In the genomic region with DNA sequence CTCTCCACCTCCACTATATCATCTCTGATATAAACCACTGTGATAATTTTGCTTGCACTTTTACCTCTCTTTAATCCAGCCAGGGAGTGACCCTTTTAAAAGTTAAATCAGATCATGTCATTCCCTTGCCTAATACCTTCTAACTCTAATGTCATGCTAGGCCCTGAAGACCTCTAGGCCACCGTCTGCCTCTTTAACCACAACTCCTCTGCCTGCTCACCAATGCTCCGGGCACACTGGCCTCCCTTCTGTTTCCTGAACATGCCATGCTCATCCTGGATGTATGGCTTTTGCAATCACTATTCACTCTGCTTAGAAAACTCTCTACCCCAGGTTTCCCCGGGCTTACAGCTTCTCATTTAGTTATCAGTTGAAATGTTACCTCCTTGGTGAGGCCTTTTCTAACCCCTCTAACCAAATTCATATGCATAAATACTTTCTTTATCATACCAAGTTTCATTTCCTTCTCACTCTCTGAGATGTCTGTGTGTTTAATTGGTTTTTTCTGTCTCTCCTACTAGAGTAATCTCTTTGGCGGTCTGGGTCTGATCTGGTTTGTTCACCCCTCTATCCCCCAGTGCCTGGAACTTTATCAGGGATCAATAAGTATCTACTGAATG, we compare ENCODE assay signal across 19 cellular contexts.
DNase-seq lines count a peak whose midpoint lies in the region; ATAC-seq lines count a peak whose summit lies in the region.
"Had no signal": no experiment of that assay in that cellular context is flagged by ENCODE, and none has a peak within 500 bp of the region (broad histone marks: within the 10 kb centered on the region; RNA-seq: fewer than 3 reads in every experiment).

No MANE protein-coding gene starts in this region.

- H3K4me3 Mint-ChIP-seq in activated naive CD4-positive, alpha-beta T cell treated with anti-CD3 and anti-CD28 coated beads for 36 hours: no peak overlapping the region
- H3K4me3 Mint-ChIP-seq in activated CD8-positive, alpha-beta T cell treated with anti-CD3 and anti-CD28 coated beads, Interleukin-2, amount 10 ng/mL, durations not matched to agents 7 days and 5 days: no peak overlapping the region
- no peak overlapping the region for H3K4me3 Mint-ChIP-seq in stimulated activated naive CD8-positive, alpha-beta T cell treated with anti-CD3 and anti-CD28 coated beads, Interleukin-15, Interleukin-2, amounts not matched to agents 100 ng/mL and 50 ng/mL, for 24 hours
- H3K4me3 Mint-ChIP-seq: CD14-positive monocyte, endodermal cell had no signal

- H3K4me1 Mint-ChIP-seq in activated naive CD4-positive, alpha-beta T cell treated with anti-CD3 and anti-CD28 coated beads for 36 hours (ENCODE audit: low read depth): peaks cover 55% of the 10 kb centered on the region
- H3K4me1 Mint-ChIP-seq in activated CD8-positive, alpha-beta T cell treated with anti-CD3 and anti-CD28 coated beads, Interleukin-2, amount 10 ng/mL, durations not matched to agents 7 days and 5 days (ENCODE audit: low read depth): peaks cover 57% of the 10 kb centered on the region
- H3K4me1 Mint-ChIP-seq in stimulated activated naive CD8-positive, alpha-beta T cell treated with anti-CD3 and anti-CD28 coated beads, Interleukin-15, Interleukin-2, amounts not matched to agents 100 ng/mL and 50 ng/mL, for 24 hours (ENCODE audit: low read depth): peaks cover 41% of the 10 kb centered on the region
- H3K4me1 Mint-ChIP-seq: endodermal cell had no signal

- H3K27me3 Mint-ChIP-seq in activated naive CD4-positive, alpha-beta T cell treated with anti-CD3 and anti-CD28 coated beads for 36 hours (ENCODE audit: low read depth): no peaks in the 10 kb centered on the region
- H3K27me3 Mint-ChIP-seq in activated CD8-positive, alpha-beta T cell treated with anti-CD3 and anti-CD28 coated beads, Interleukin-2, amount 10 ng/mL, durations not matched to agents 7 days and 5 days (ENCODE audit: low read depth): peaks cover 2% of the 10 kb centered on the region
- H3K27me3 Mint-ChIP-seq in stimulated activated naive CD8-positive, alpha-beta T cell treated with anti-CD3 and anti-CD28 coated beads, Interleukin-15, Interleukin-2, amounts not matched to agents 100 ng/mL and 50 ng/mL, for 24 hours: peaks cover 10% of the 10 kb centered on the region

- H3K9me3 Mint-ChIP-seq in activated naive CD4-positive, alpha-beta T cell treated with anti-CD3 and anti-CD28 coated beads for 36 hours: no peaks in the 10 kb centered on the region
- H3K9me3 Mint-ChIP-seq in activated CD8-positive, alpha-beta T cell treated with anti-CD3 and anti-CD28 coated beads, Interleukin-2, amount 10 ng/mL, durations not matched to agents 7 days and 5 days (ENCODE audit: insufficient read depth): peaks cover 15% of the 10 kb centered on the region
- H3K9me3 Mint-ChIP-seq in stimulated activated naive CD8-positive, alpha-beta T cell treated with anti-CD3 and anti-CD28 coated beads, Interleukin-15, Interleukin-2, amounts not matched to agents 100 ng/mL and 50 ng/mL, for 24 hours: no peaks in the 10 kb centered on the region
- H3K9me3 Mint-ChIP-seq: CD14-positive monocyte, endodermal cell had no signal

- intact Hi-C loops in activated naive CD4-positive, alpha-beta T cell treated with anti-CD3 and anti-CD28 coated beads for 36 hours (cut with micrococcal nuclease): no loop called here

- H3K27ac ChIP-seq in KOPT-K1 (ENCODE audit: low read depth, low read length, poor library complexity, severe bottlenecking): peak overlapping the region; percentile 43
- H3K27ac ChIP-seq: lower lobe of right lung, right atrium auricular region, RWPE1, stomach, upper lobe of right lung had no signal

- no peaks in the 10 kb centered on the region for H3K36me3 ChIP-seq in KOPT-K1 (ENCODE audit: insufficient read depth, low read length)
- H3K36me3 ChIP-seq: lower lobe of right lung, right atrium auricular region, stomach, upper lobe of right lung had no signal

- no peak for ATAC-seq in activated CD8-positive, alpha-beta T cell treated with anti-CD3 and anti-CD28 coated beads, Interleukin-2, amount 10 ng/mL, durations not matched to agents 7 days and 5 days
- ATAC-seq in HG02623 (IDR thresholded peaks at IDR 0.05; ENCODE audit: unreplicated experiment): no peak
- ATAC-seq: lower lobe of right lung, upper lobe of right lung had no signal

- POLR2A ChIA-PET in activated CD8-positive, alpha-beta T cell treated with anti-CD3 and anti-CD28 coated beads, Interleukin-2, amount 10 ng/mL, durations not matched to agents 7 days and 5 days (lab: Charles Lee): no interaction called here

- DNase-seq in activated naive CD4-positive, alpha-beta T cell treated with anti-CD3 and anti-CD28 coated beads for 36 hours: no peak
- DNase-seq in activated naive CD4-positive, alpha-beta T cell treated with Interleukin-2 at 50 U/mL for 16 hours: no peak
- DNase-seq in activated CD8-positive, alpha-beta T cell treated with anti-CD3 and anti-CD28 coated beads, Interleukin-2, amount 10 ng/mL, durations not matched to agents 7 days and 5 days: no peak
- DNase-seq in NCI-H510A treated with DMSO at 0.1 percent for 48 hours (lab: John Stamatoyannopoulos, UW): no peak
- no peak for DNase-seq in activated effector memory CD4-positive, alpha-beta T cell treated with anti-CD3 and anti-CD28 coated beads, Interleukin-2, amount 50 U/mL, for 16 hours
- DNase-seq: endodermal cell, head of caudate nucleus, lower lobe of right lung, NCI-H2171 treated with DMSO at 0.1 percent for 48 hours, NCI-H774, occipital lobe, stomach, upper lobe of right lung had no signal

- H3K36me3 Mint-ChIP-seq in activated naive CD4-positive, alpha-beta T cell treated with anti-CD3 and anti-CD28 coated beads for 36 hours (ENCODE audit: low read depth): peaks cover 14% of the 10 kb centered on the region
- peaks cover 10% of the 10 kb centered on the region for H3K36me3 Mint-ChIP-seq in activated CD8-positive, alpha-beta T cell treated with anti-CD3 and anti-CD28 coated beads, Interleukin-2, amount 10 ng/mL, durations not matched to agents 7 days and 5 days (ENCODE audit: low read depth)
- H3K36me3 Mint-ChIP-seq in stimulated activated naive CD8-positive, alpha-beta T cell treated with anti-CD3 and anti-CD28 coated beads, Interleukin-15, Interleukin-2, amounts not matched to agents 100 ng/mL and 50 ng/mL, for 24 hours (ENCODE audit: low read depth): no peaks in the 10 kb centered on the region
- H3K36me3 Mint-ChIP-seq: CD14-positive monocyte had no signal

- peaks cover 29% of the 10 kb centered on the region for H3K9me3 ChIP-seq in KOPT-K1 (ENCODE audit: insufficient read depth, low read length, poor library complexity, severe bottlenecking)
- H3K9me3 ChIP-seq: lower lobe of right lung, right atrium auricular region, stomach, upper lobe of right lung had no signal

- CTCF ChIA-PET in activated naive CD4-positive, alpha-beta T cell treated with anti-CD3 and anti-CD28 coated beads for 36 hours (lab: Charles Lee): no interaction called here
- CTCF ChIA-PET in activated CD8-positive, alpha-beta T cell treated with anti-CD3 and anti-CD28 coated beads, Interleukin-2, amount 10 ng/mL, durations not matched to agents 7 days and 5 days (lab: Charles Lee): interaction anchor here (1.1 to 1.3 kb wide), 2 partner anchors 80 kb away, joined by 3 to 4 read pairs; no protein-coding TSS in a partner anchor

- peak overlapping the region; percentile 57 for H3K27ac Mint-ChIP-seq in activated naive CD4-positive, alpha-beta T cell treated with anti-CD3 and anti-CD28 coated beads for 36 hours
- peak overlapping the region; percentile 58 for H3K27ac Mint-ChIP-seq in activated CD8-positive, alpha-beta T cell treated with anti-CD3 and anti-CD28 coated beads, Interleukin-2, amount 10 ng/mL, durations not matched to agents 7 days and 5 days
- H3K27ac Mint-ChIP-seq in stimulated activated naive CD8-positive, alpha-beta T cell treated with anti-CD3 and anti-CD28 coated beads, Interleukin-15, Interleukin-2, amounts not matched to agents 100 ng/mL and 50 ng/mL, for 24 hours: peak overlapping the region; percentile 38
- H3K27ac Mint-ChIP-seq: CD14-positive monocyte, endodermal cell had no signal
